Comparison of ENCODE assay signal across 13 cellular contexts in genomic region chr7:2112261-2113203, GRCh38.
A peak's percentile ranks its signal among the peaks of the same experiment; 100 is the strongest.
DNase-seq lines count a peak whose midpoint lies in the region; TF ChIP-seq lines count a peak whose summit lies in the region.
"Had no signal": no experiment of that assay in that cellular context is flagged by ENCODE, and none has a peak within 500 bp of the region (broad histone marks: within the 10 kb centered on the region; RNA-seq: fewer than 3 reads in every experiment).

No MANE protein-coding gene starts in this region.

- H3F3A ChIP-seq in OCI-LY1 (ENCODE audit: insufficient read depth, low read length): no peaks in the 10 kb centered on the region

- CTCF ChIA-PET in CD4-positive, alpha-beta memory T cell (lab: Charles Lee; ENCODE audit: partially characterized antibody): interaction anchor here (1.3 kb wide), 1 partner anchor 13 kb away, joined by 4 read pairs; no protein-coding TSS in a partner anchor

- H3K9me3 ChIP-seq in CD4-positive, alpha-beta memory T cell (ENCODE audit: control insufficient read depth in 1 of 2, low read length in 2 of 2): no peaks in the 10 kb centered on the region
- H3K9me3 ChIP-seq in OCI-LY1 (ENCODE audit: low read length): no peaks in the 10 kb centered on the region
- no peaks in the 10 kb centered on the region for H3K9me3 ChIP-seq in effector memory CD4-positive, alpha-beta T cell (ENCODE audit: control insufficient read depth, low read length)
- H3K9me3 ChIP-seq: mucosa of descending colon had no signal

- no peak for TF ChIP-seq CTCF in OCI-LY1 (IDR thresholded peaks at IDR 0.05; ENCODE audit: low read length)
- TF ChIP-seq CTCF in nephron progenitor cell (IDR thresholded peaks at IDR 0.05): no peak

- H3K27me3 ChIP-seq in CD4-positive, alpha-beta memory T cell (ENCODE audit: insufficient read depth, low read length): no peaks in the 10 kb centered on the region
- H3K27me3 ChIP-seq in OCI-LY1 (ENCODE audit: insufficient read depth, low read length): no peaks in the 10 kb centered on the region
- H3K27me3 ChIP-seq in effector memory CD4-positive, alpha-beta T cell (replicated peaks; ENCODE audit: control insufficient read depth, insufficient read depth, low read length, poor library complexity, severe bottlenecking): no peaks in the 10 kb centered on the region

- H3K4me3 ChIP-seq in CD4-positive, alpha-beta memory T cell (ENCODE audit: low read length in 2 of 2): no peak overlapping the region
- peak overlapping the region; percentile 60 for H3K4me3 ChIP-seq in OCI-LY1 (ENCODE audit: low read depth, low read length, poor library complexity, severe bottlenecking)
- no peak overlapping the region for H3K4me3 ChIP-seq in effector memory CD4-positive, alpha-beta T cell (ENCODE audit: insufficient read depth, low read depth, low read length, poor library complexity, severe bottlenecking)
- H3K4me3 ChIP-seq: mucosa of descending colon had no signal

- H3K27ac ChIP-seq in CD4-positive, alpha-beta memory T cell (ENCODE audit: low read depth, low read length): no peak overlapping the region
- H3K27ac ChIP-seq in OCI-LY1 (ENCODE audit: low read depth, low read length, poor library complexity, severe bottlenecking): peak overlapping the region; percentile 94
- H3K27ac ChIP-seq in effector memory CD4-positive, alpha-beta T cell (ENCODE audit: insufficient read depth, low read length, poor library complexity, severe bottlenecking): no peak overlapping the region

- H3K27me3 Mint-ChIP-seq in CD4-positive, alpha-beta memory T cell: no peaks in the 10 kb centered on the region
- H3K27me3 Mint-ChIP-seq in dendritic cell treated with granulocyte-macrophage colony-stimulating factor and Interleukin-4, amounts not matched to agents 40 ng/mL and 50 ng/mL, for 4 days: no peaks in the 10 kb centered on the region
- H3K27me3 Mint-ChIP-seq in nephron progenitor cell (ENCODE audit: low read depth, poor library complexity): no peaks in the 10 kb centered on the region

- peak overlapping the region in 5 of 8 donors; percentile 10 to 69 (median 53) for H3K4me3 Mint-ChIP-seq in CD4-positive, alpha-beta memory T cell
- H3K4me3 Mint-ChIP-seq in dendritic cell treated with granulocyte-macrophage colony-stimulating factor and Interleukin-4, amounts not matched to agents 40 ng/mL and 50 ng/mL, for 4 days: peak overlapping the region; percentile 27
- H3K4me3 Mint-ChIP-seq in nephron progenitor cell: no peak overlapping the region

- peak overlapping the region in 3 of 7 donors; percentile 64 to 79 (median 75) for H3K27ac Mint-ChIP-seq in CD4-positive, alpha-beta memory T cell
- H3K27ac Mint-ChIP-seq in dendritic cell treated with granulocyte-macrophage colony-stimulating factor and Interleukin-4, amounts not matched to agents 40 ng/mL and 50 ng/mL, for 4 days: no peak overlapping the region
- H3K27ac Mint-ChIP-seq in nephron progenitor cell: peak overlapping the region; percentile 60

- no peaks in the 10 kb centered on the region for H3K9me2 ChIP-seq in OCI-LY1 (ENCODE audit: low read depth, low read length)

- no peaks in the 10 kb centered on the region for H3K4me1 ChIP-seq in CD4-positive, alpha-beta memory T cell (ENCODE audit: insufficient read depth, low read length)
- H3K4me1 ChIP-seq in OCI-LY1 (ENCODE audit: insufficient read depth, low read length, severe bottlenecking): peaks cover 55% of the 10 kb centered on the region
- no peaks in the 10 kb centered on the region for H3K4me1 ChIP-seq in effector memory CD4-positive, alpha-beta T cell (ENCODE audit: control insufficient read depth, insufficient read depth, low read length, poor library complexity, severe bottlenecking)

- peak overlapping the region; percentile 78; the same call in 1 of the 2 replicates for H3K9ac ChIP-seq in OCI-LY1 (ENCODE audit: low read length)

- H3K9me3 Mint-ChIP-seq in CD4-positive, alpha-beta memory T cell: no peaks in the 10 kb centered on the region
- H3K9me3 Mint-ChIP-seq in dendritic cell treated with granulocyte-macrophage colony-stimulating factor and Interleukin-4, amounts not matched to agents 40 ng/mL and 50 ng/mL, for 4 days: peaks cover 5% of the 10 kb centered on the region
- no peaks in the 10 kb centered on the region for H3K9me3 Mint-ChIP-seq in nephron progenitor cell

- no peaks in the 10 kb centered on the region for H4K20me1 ChIP-seq in OCI-LY1 (ENCODE audit: insufficient read depth, low read length)

- H3K36me3 ChIP-seq in CD4-positive, alpha-beta memory T cell (ENCODE audit: insufficient read depth, low read length): no peaks in the 10 kb centered on the region
- peaks cover 13% of the 10 kb centered on the region; the same call in 1 of the 2 replicates for H3K36me3 ChIP-seq in OCI-LY1 (ENCODE audit: insufficient read depth, low read length)
- H3K36me3 ChIP-seq in effector memory CD4-positive, alpha-beta T cell (ENCODE audit: control insufficient read depth, insufficient read depth, low read length): no peaks in the 10 kb centered on the region

- H2AFZ ChIP-seq in OCI-LY1 (ENCODE audit: low read length): no peak overlapping the region

- POLR2A ChIA-PET in CD4-positive, alpha-beta memory T cell (lab: Charles Lee; ENCODE audit: partially characterized antibody): no interaction called here

- no peaks in the 10 kb centered on the region for H3K79me2 ChIP-seq in OCI-LY1 (ENCODE audit: insufficient read depth, low read length)

- peaks cover 1 to 7% of the 10 kb centered on the region in 2 donors for H3K36me3 Mint-ChIP-seq in CD4-positive, alpha-beta memory T cell
- peaks cover 61% of the 10 kb centered on the region for H3K36me3 Mint-ChIP-seq in dendritic cell treated with granulocyte-macrophage colony-stimulating factor and Interleukin-4, amounts not matched to agents 40 ng/mL and 50 ng/mL, for 4 days (ENCODE audit: low read depth)
- H3K36me3 Mint-ChIP-seq in nephron progenitor cell (ENCODE audit: low read depth): peaks cover 28% of the 10 kb centered on the region

- intact Hi-C loops in CD4-positive, alpha-beta memory T cell (cut with micrococcal nuclease): no loop called here
- intact Hi-C loops in dendritic cell treated with granulocyte-macrophage colony-stimulating factor and Interleukin-4, amounts not matched to agents 40 ng/mL and 50 ng/mL, for 4 days (cut with micrococcal nuclease): no loop called here

- H3K4me1 Mint-ChIP-seq in CD4-positive, alpha-beta memory T cell: peaks cover 10 to 22% (median 15%) of the 10 kb centered on the region in 4 donors
- peaks cover 75% of the 10 kb centered on the region for H3K4me1 Mint-ChIP-seq in dendritic cell treated with granulocyte-macrophage colony-stimulating factor and Interleukin-4, amounts not matched to agents 40 ng/mL and 50 ng/mL, for 4 days (ENCODE audit: low read depth)
- peaks cover 76% of the 10 kb centered on the region for H3K4me1 Mint-ChIP-seq in nephron progenitor cell

- H3K4me2 ChIP-seq in OCI-LY1 (ENCODE audit: low read length): peak overlapping the region; percentile 86

- DNase-seq in CD4-positive, alpha-beta memory T cell: no peak
- no peak for DNase-seq in nephron progenitor cell
- no peak for DNase-seq in effector memory CD4-positive, alpha-beta T cell
- no peak for DNase-seq in foreskin melanocyte
- no peak for DNase-seq in NCI-H526 (lab: John Stamatoyannopoulos, UW)
- DNase-seq in HUDEP-2 (lab: John Stamatoyannopoulos, UW; ENCODE audit: unreplicated experiment in 76 of 76): no peak
- DNase-seq: amniotic stem cell; Karpas-422; mucosa of descending colon; NCI-H1694 treated with DMSO at 0.1 percent for 48 hours; stimulated activated CD4-positive, alpha-beta T cell treated with anti-CD3 and anti-CD28 coated beads, Interleukin-4, amount 100 ng/mL, for 1 hour had no signal
